In the genomic region with DNA sequence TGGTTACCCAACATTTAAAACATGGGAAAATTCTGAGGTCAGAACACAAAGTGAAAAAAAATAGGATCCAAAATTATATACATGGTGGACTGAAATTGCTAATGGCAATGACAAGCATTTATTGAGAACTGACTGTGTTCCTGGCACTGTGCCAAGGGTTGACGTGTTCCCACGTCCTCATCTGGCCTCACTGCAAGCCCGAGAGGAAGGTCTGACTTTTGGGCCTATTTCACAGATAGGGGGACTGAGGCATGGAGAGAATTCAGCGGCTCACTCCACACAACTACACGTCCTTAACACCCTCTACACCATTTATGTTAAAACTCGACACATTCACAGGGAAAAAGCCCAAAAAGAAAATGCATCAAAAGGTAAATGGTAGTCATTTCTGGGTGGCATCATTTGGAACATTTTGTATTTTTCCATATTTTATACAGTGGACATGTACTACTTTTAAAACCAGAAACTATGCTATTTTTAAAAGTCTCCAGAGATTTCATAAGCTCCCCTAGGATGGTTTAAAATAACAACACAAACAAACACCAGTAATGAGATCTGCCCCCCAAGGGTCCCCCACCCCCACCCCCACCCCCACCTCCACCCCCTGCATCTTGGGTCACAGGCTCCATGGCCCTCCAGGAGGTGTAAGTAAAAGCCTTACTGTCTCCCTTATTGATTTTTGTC, we compare ENCODE assay signal across 10 cellular contexts. TPM values are rescaled to one million over a fixed set of nuclear protein-coding genes. Genes with fewer than 3 reads are reported as not detected.
DNase-seq lines count a peak whose midpoint lies in the region; ATAC-seq, FAIRE-seq and TF ChIP-seq lines count a peak whose summit lies in the region.
"Had no signal": no experiment of that assay in that cellular context is flagged by ENCODE, and none has a peak within 500 bp of the region (broad histone marks: within the 10 kb centered on the region; RNA-seq: fewer than 3 reads in every experiment).

No MANE protein-coding gene starts in this region.

- TF ChIP-seq CTCF in bronchial epithelial cell (IDR thresholded peaks at IDR 0.05; ENCODE audit: insufficient read depth, low read length, severe bottlenecking), result no peak

- no peaks in the 10 kb centered on the region for H4K20me1 ChIP-seq in BLaER1

- H3K27me3 ChIP-seq in BLaER1, result no peaks in the 10 kb centered on the region
- H3K27me3 ChIP-seq in bronchial epithelial cell (ENCODE audit: control insufficient read depth, insufficient read depth, low read length), result no peaks in the 10 kb centered on the region

- FAIRE-seq in bronchial epithelial cell (lab: Jason Lieb, UNC), result no peak

- DNase-seq in NCI-H1105 treated with DMSO at 0.1 percent for 48 hours (lab: John Stamatoyannopoulos, UW), result peak; percentile 19
- peak; percentile 85 for DNase-seq in bronchial epithelial cell (ENCODE audit: low read depth)
- DNase-seq in medulla oblongata (ENCODE audit: extremely low spot score), result peak; percentile 59
- DNase-seq in NCI-H1930 (lab: John Stamatoyannopoulos, UW), result no peak
- no peak for DNase-seq in activated naive CD4-positive, alpha-beta T cell (lab: John Stamatoyannopoulos, UW)
- DNase-seq: T1000 had no signal

- H3K9ac ChIP-seq in BLaER1, result 0 out of 2 replicates have a peak overlapping the region, but pooled peaks have one; percentile 22

- ATAC-seq in GM21367 (IDR thresholded peaks at IDR 0.05; ENCODE audit: unreplicated experiment), result no peak
- no peak for ATAC-seq in HG02970 (IDR thresholded peaks at IDR 0.05; ENCODE audit: low FRiP score, unreplicated experiment)
- ATAC-seq: naive thymus-derived CD8-positive, alpha-beta T cell had no signal

- peak overlapping the region; percentile 83 for H3K4me2 ChIP-seq in BLaER1

- no peaks in the 10 kb centered on the region for H3K36me3 ChIP-seq in BLaER1
- no peaks in the 10 kb centered on the region for H3K36me3 ChIP-seq in bronchial epithelial cell (ENCODE audit: control insufficient read depth, insufficient read depth, low read length)

- H3K4me1 ChIP-seq in BLaER1, result peaks cover 71% of the 10 kb centered on the region

- H3K27ac ChIP-seq in BLaER1, result 0 out of 2 replicates have a peak overlapping the region, but pooled peaks have one; percentile 24

- H3K4me3 ChIP-seq in BLaER1 (no peak overlapping the region), bronchial epithelial cell (ENCODE audit: low read depth, low read length) (no peak overlapping the region)

- peaks cover 6% of the 10 kb centered on the region; the same call in 1 of the 2 replicates for H3K9me3 ChIP-seq in BLaER1

RNA-seq across cellular contexts. Expression of a gene that starts 27.7 kb away (rescaled TPM):
- 2.2 and 3.9 TPM in 2 replicates for total RNA-seq in bronchial epithelial cell

Comparison
In these comparisons a context has a peak if more than half of its experiments do, and no peak if none do; other contexts are left out.
1. DNase-seq: peak in NCI-H1105 treated with DMSO at 0.1 percent for 48 hours (single experiment), bronchial epithelial cell (single experiment) and medulla oblongata (single experiment); none in NCI-H1930 (0 of 2) and activated naive CD4-positive, alpha-beta T cell (0 of 4).